ENCODE assay signal across 1 cellular context in genomic region chr14:91332448-91333059, GRCh38.
TF ChIP-seq lines count a peak whose summit lies in the region.

No MANE protein-coding gene starts in this region.

TF ChIP-seq in WTC11, 78 proteins besides CTCF, POLR2A, EP300 and RAD21 (continued from another document):
- TF ChIP-seq FOXK1 (CRISPR knock-in tag; IDR thresholded peaks at IDR 0.05) (no peak), ZSCAN18 (CRISPR knock-in tag; IDR thresholded peaks at IDR 0.05) (no peak), ZNF425 (CRISPR knock-in tag; conservative IDR thresholded peaks at IDR 0.05) (no peak), ZBTB21 (CRISPR knock-in tag; IDR thresholded peaks at IDR 0.05; ENCODE audit: borderline replicate concordance) (no peak), ESRRA (CRISPR knock-in tag; IDR thresholded peaks at IDR 0.05; ENCODE audit: borderline replicate concordance) (no peak)
- TF ChIP-seq, protein P1, sequence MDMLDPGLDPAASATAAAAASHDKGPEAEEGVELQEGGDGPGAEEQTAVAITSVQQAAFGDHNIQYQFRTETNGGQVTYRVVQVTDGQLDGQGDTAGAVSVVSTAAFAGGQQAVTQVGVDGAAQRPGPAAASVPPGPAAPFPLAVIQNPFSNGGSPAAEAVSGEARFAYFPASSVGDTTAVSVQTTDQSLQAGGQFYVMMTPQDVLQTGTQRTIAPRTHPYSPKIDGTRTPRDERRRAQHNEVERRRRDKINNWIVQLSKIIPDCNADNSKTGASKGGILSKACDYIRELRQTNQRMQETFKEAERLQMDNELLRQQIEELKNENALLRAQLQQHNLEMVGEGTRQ (CRISPR knock-in tag; IDR thresholded peaks at IDR 0.05), result no peak
